ENCODE assay signal across 14 cellular contexts in genomic region chr18:21604711-21605110, GRCh38. TPM values are rescaled to one million over a fixed set of nuclear protein-coding genes. Genes with fewer than 3 reads are reported as not detected.
DNase-seq lines count a peak whose midpoint lies in the region; ATAC-seq and TF ChIP-seq lines count a peak whose summit lies in the region.
"Had no signal": no experiment of that assay in that cellular context is flagged by ENCODE, and none has a peak within 500 bp of the region (broad histone marks: within the 10 kb centered on the region; RNA-seq: fewer than 3 reads in every experiment).

No MANE protein-coding gene starts in this region.

- H3K36me3 Mint-ChIP-seq in CD8-positive, alpha-beta memory T cell = peaks cover 0 to 10% (median 0%) of the 10 kb centered on the region in 3 donors
- peaks cover 17% of the 10 kb centered on the region for H3K36me3 Mint-ChIP-seq in central memory CD8-positive, alpha-beta T cell (ENCODE audit: insufficient read depth)
- H3K36me3 Mint-ChIP-seq: activated naive CD8-positive, alpha-beta T cell had no signal

- H3K4me3 ChIP-seq in CD8-positive, alpha-beta memory T cell (ENCODE audit: low read length) = no peak overlapping the region
- H3K4me3 ChIP-seq in HEK293 (ENCODE audit: low read depth, low read length) (no peak overlapping the region), osteoblast (ENCODE audit: insufficient read depth, low read length) (no peak overlapping the region), heart left ventricle (no peak overlapping the region)
- H3K4me3 ChIP-seq: BLaER1 treated with 17β-estradiol and CSF1 and Interleukin-3, amounts not matched to agents 10 nM and 100 nM; tibial nerve had no signal

- DNase-seq in CD8-positive, alpha-beta memory T cell = no peak
- DNase-seq in central memory CD8-positive, alpha-beta T cell (ENCODE audit: low spot score in 2 of 2) = no peak
- DNase-seq in osteoblast (ENCODE audit: insufficient read length, low spot score, missing footprints) (no peak), NCI-H2171 (lab: John Stamatoyannopoulos, UW) (no peak), heart left ventricle (no peak), SHP77 treated with DMSO at 0.1 percent for 48 hours (lab: John Stamatoyannopoulos, UW) (no peak)
- no peak for DNase-seq in stimulated activated CD4-positive, alpha-beta T cell treated with anti-CD3 and anti-CD28 coated beads, Interleukin-12 subunit alpha, Interleukin-12 subunit beta, amount 100 ng/mL, for 4 hours
- DNase-seq: NCI-H2227 treated with DMSO at 0.1 percent for 48 hours, SW 1271 had no signal

- no peak for ATAC-seq in central memory CD8-positive, alpha-beta T cell (replicated peaks; ENCODE audit: extremely low read depth, poor library complexity, severe bottlenecking)
- no peak for ATAC-seq in heart left ventricle

- H3K4me2 ChIP-seq in osteoblast (ENCODE audit: insufficient read depth, low read length) = peak overlapping the region; percentile 52

- H3K9me3 Mint-ChIP-seq in CD8-positive, alpha-beta memory T cell = no peaks in the 10 kb centered on the region
- H3K9me3 Mint-ChIP-seq in central memory CD8-positive, alpha-beta T cell = no peaks in the 10 kb centered on the region

- H3K79me2 ChIP-seq in osteoblast (ENCODE audit: insufficient read depth, low read length) = peaks cover 8% of the 10 kb centered on the region

- no peaks in the 10 kb centered on the region for H3K36me3 ChIP-seq in CD8-positive, alpha-beta memory T cell (ENCODE audit: insufficient read depth, low read length)
- H3K36me3 ChIP-seq in HEK293 (ENCODE audit: control insufficient read depth in 2 of 2, insufficient read depth in 1 of 2, low read length in 2 of 2) (no peaks in the 10 kb centered on the region), osteoblast (ENCODE audit: insufficient read depth, low read length) (no peaks in the 10 kb centered on the region), heart left ventricle (no peaks in the 10 kb centered on the region)
- H3K36me3 ChIP-seq: BLaER1 treated with 17β-estradiol and CSF1 and Interleukin-3, amounts not matched to agents 10 nM and 100 nM; tibial nerve had no signal

- no peaks in the 10 kb centered on the region for H4K20me1 ChIP-seq in osteoblast (ENCODE audit: insufficient read depth, low read length)

- H3K27ac Mint-ChIP-seq in CD8-positive, alpha-beta memory T cell = peak overlapping the region; percentile 29 to 84 (median 78)
- H3K27ac Mint-ChIP-seq in central memory CD8-positive, alpha-beta T cell (ENCODE audit: low read depth) = peak overlapping the region; percentile 65
- H3K27ac Mint-ChIP-seq: activated naive CD8-positive, alpha-beta T cell had no signal

- H3K9me3 ChIP-seq in CD8-positive, alpha-beta memory T cell (ENCODE audit: low read length) = no peaks in the 10 kb centered on the region
- H3K9me3 ChIP-seq in HEK293 (ENCODE audit: control insufficient read depth, insufficient read depth, low read depth, low read length) (no peaks in the 10 kb centered on the region), osteoblast (ENCODE audit: low read depth, low read length) (no peaks in the 10 kb centered on the region), heart left ventricle (no peaks in the 10 kb centered on the region)
- H3K9me3 ChIP-seq: BLaER1 treated with 17β-estradiol and CSF1 and Interleukin-3, amounts not matched to agents 10 nM and 100 nM; tibial nerve had no signal

- H3K4me1 ChIP-seq in CD8-positive, alpha-beta memory T cell (ENCODE audit: insufficient read depth, low read length) = peaks cover 6% of the 10 kb centered on the region
- no peaks in the 10 kb centered on the region for H3K4me1 ChIP-seq in HEK293 (ENCODE audit: control insufficient read depth, insufficient read depth, low read length)
- H3K4me1 ChIP-seq in osteoblast (ENCODE audit: insufficient read depth, low read length) = peaks cover 4% of the 10 kb centered on the region
- H3K4me1 ChIP-seq in heart left ventricle = peaks cover 0 to 16% (median 0%) of the 10 kb centered on the region in 12 donors

- H3K27me3 ChIP-seq in CD8-positive, alpha-beta memory T cell (ENCODE audit: insufficient read depth, low read length, poor library complexity, severe bottlenecking) = no peaks in the 10 kb centered on the region
- no peaks in the 10 kb centered on the region for H3K27me3 ChIP-seq in osteoblast (ENCODE audit: insufficient read depth, low read length)
- no peaks in the 10 kb centered on the region for H3K27me3 ChIP-seq in heart left ventricle
- H3K27me3 ChIP-seq: BLaER1 treated with 17β-estradiol and CSF1 and Interleukin-3, amounts not matched to agents 10 nM and 100 nM; tibial nerve had no signal

- TF ChIP-seq CTCF in HEK293 (tag by site-specific recombination; IDR thresholded peaks at IDR 0.05) = no peak
- TF ChIP-seq CTCF in osteoblast (IDR thresholded peaks at IDR 0.05; ENCODE audit: extremely low read depth, low read depth, low read length) = no peak
- no peak for TF ChIP-seq CTCF in heart left ventricle (IDR thresholded peaks at IDR 0.05)

- H3K27ac ChIP-seq in CD8-positive, alpha-beta memory T cell (ENCODE audit: low read depth, low read length) = no peak overlapping the region
- H3K27ac ChIP-seq in HEK293 (ENCODE audit: extremely low read depth, low read depth, low read length) = no peak overlapping the region
- no peak overlapping the region for H3K27ac ChIP-seq in osteoblast (ENCODE audit: low read depth, low read length)
- H3K27ac ChIP-seq in heart left ventricle = peak overlapping the region in 1 of 12 donors; percentile 32
- H3K27ac ChIP-seq: BLaER1 treated with 17β-estradiol and CSF1 and Interleukin-3, amounts not matched to agents 10 nM and 100 nM; tibial nerve; VCaP had no signal

- H3K4me3 Mint-ChIP-seq in CD8-positive, alpha-beta memory T cell = peak overlapping the region; percentile 20 to 61 (median 42)
- peak overlapping the region; percentile 31 for H3K4me3 Mint-ChIP-seq in central memory CD8-positive, alpha-beta T cell
- H3K4me3 Mint-ChIP-seq: activated naive CD8-positive, alpha-beta T cell had no signal

- peak overlapping the region; percentile 11 for H2AFZ ChIP-seq in osteoblast (ENCODE audit: low read length)

- H3K4me1 Mint-ChIP-seq in CD8-positive, alpha-beta memory T cell = peaks cover 14 to 35% (median 14%) of the 10 kb centered on the region in 3 donors
- H3K4me1 Mint-ChIP-seq in central memory CD8-positive, alpha-beta T cell = peaks cover 14% of the 10 kb centered on the region

- POLR2A ChIA-PET in CD8-positive, alpha-beta memory T cell (lab: Charles Lee) = no interaction called here
- POLR2A ChIA-PET in HEK293 (lab: Yijun Ruan, JAX) = no interaction called here

- WGBS in heart left ventricle, 4 donors = 30 to 54% (median 45%) methylated on average over 3 of the region's 3 CpGs

- H3K27me3 Mint-ChIP-seq in CD8-positive, alpha-beta memory T cell = peaks cover 0 to 6% of the 10 kb centered on the region in 2 donors
- no peaks in the 10 kb centered on the region for H3K27me3 Mint-ChIP-seq in central memory CD8-positive, alpha-beta T cell
- H3K27me3 Mint-ChIP-seq: activated naive CD8-positive, alpha-beta T cell had no signal

- no peak for TF ChIP-seq POLR2A in heart left ventricle (IDR thresholded peaks at IDR 0.05)

- CTCF ChIA-PET in CD8-positive, alpha-beta memory T cell (lab: Charles Lee) = no interaction called here
- CTCF ChIA-PET in HEK293 (lab: Yijun Ruan, JAX) = interaction anchor here (1.1 kb wide), 1 partner anchor 8 kb away, joined by 5 read pairs; no protein-coding TSS in a partner anchor

- intact Hi-C loops in heart left ventricle (cut with DNase I) = loop anchor here in 7 of 10 donors (5.0 to 10.0 kb wide), 8 partner anchors 98 to 410 kb away; partner anchors contain the start of genes ABHD3 (in 4 of the 7) and MIB1 (in 2 of the 7)

TF ChIP-seq in HEK293, 187 proteins besides CTCF, POLR2A, EP300 and RAD21:
- TF ChIP-seq PRDM1 (tag by site-specific recombination; IDR thresholded peaks at IDR 0.05) (0 out of 2 replicates have a peak, but pooled peaks have one; percentile 22), ZNF596 (tag by site-specific recombination; IDR thresholded peaks at IDR 0.05) (no peak), BCL6B (tag by site-specific recombination; IDR thresholded peaks at IDR 0.05) (no peak), ZNF24 (tag by site-specific recombination; IDR thresholded peaks at IDR 0.05) (no peak), ZNF555 (tag by site-specific recombination; conservative IDR thresholded peaks at IDR 0.05) (no peak), HOXC10 (CRISPR knock-in tag; IDR thresholded peaks at IDR 0.05) (no peak), EGR2 (tag by site-specific recombination; IDR thresholded peaks at IDR 0.05; ENCODE audit: low read depth) (no peak), ZNF514 (tag by site-specific recombination; IDR thresholded peaks at IDR 0.05) (no peak)
TF ChIP-seq in HEK293: peak in this region for 1.

RNA-seq across cellular contexts. Expression of gene ESCO1, which starts 4.2 kb away (rescaled TPM):
- total RNA-seq in CD8-positive, alpha-beta memory T cell = 10 to 100 TPM; 18.2 to 19.3 TPM
- polyA plus RNA-seq in CD8-positive, alpha-beta memory T cell = 11.0 TPM
- 19.9 and 21.2 TPM in 2 replicates for total RNA-seq in osteoblast
- total RNA-seq in heart left ventricle = 10 to 100 TPM in 4 of 9 donors, 1 to 10 TPM in 5; 7.6 to 11.1 (median 9.8) TPM
- 1 to 10 TPM; 7.0 to 7.5 TPM for polyA plus RNA-seq in heart left ventricle

RNA-seq across cellular contexts. Expression of gene SNRPD1, which starts 7.4 kb away (rescaled TPM):
- 100 to 1,000 TPM; 154 to 165 TPM for total RNA-seq in CD8-positive, alpha-beta memory T cell
- 89.9 TPM for polyA plus RNA-seq in CD8-positive, alpha-beta memory T cell
- 6.2 and 6.5 TPM in 2 replicates for total RNA-seq in osteoblast
- 10 to 100 TPM in 7 of 9 donors, 1 to 10 TPM in 2; 2.5 to 31.0 (median 20.9) TPM for total RNA-seq in heart left ventricle
- 10 to 100 TPM; 10.1 to 17.3 TPM for polyA plus RNA-seq in heart left ventricle

Comparison
In these comparisons a context has a peak if more than half of its experiments do, and no peak if none do; other contexts are left out.
1. RNA of gene SNRPD1, which starts 7.4 kb away (total RNA-seq): 154 to 165 TPM in CD8-positive, alpha-beta memory T cell; 2.5 to 31.0 TPM in heart left ventricle and 6.2 to 6.5 TPM in osteoblast; every median in the first group is over 4 times any median in the second.